Comparison of ENCODE assay signal across 10 cellular contexts in genomic region chr19:45630463-45630862, GRCh38. TPM values are rescaled to one million over a fixed set of nuclear protein-coding genes. Genes with fewer than 3 reads are reported as not detected.
DNase-seq lines count a peak whose midpoint lies in the region; ATAC-seq, FAIRE-seq and TF ChIP-seq lines count a peak whose summit lies in the region.
"Had no signal": no experiment of that assay in that cellular context is flagged by ENCODE, and none has a peak within 500 bp of the region (broad histone marks: within the 10 kb centered on the region; RNA-seq: fewer than 3 reads in every experiment).

No MANE protein-coding gene starts in this region.

- POLR2A ChIA-PET in K562 (lab: Yijun Ruan, JAX): interaction anchor here (0.6 to 1.7 kb wide), 5 partner anchors 10 to 41 kb away, joined by 3 to 4 read pairs (median 3); no protein-coding TSS in a partner anchor

- no peak overlapping the region for H3K9ac ChIP-seq in K562 (ENCODE audit: insufficient read depth in 1 of 2, low read depth in 2 of 2, low read length in 2 of 2)

- H3K4me1 ChIP-seq in K562 (replicated peaks in 1 of 2; ENCODE audit: control insufficient read depth in 2 of 2, insufficient read depth in 2 of 2, low read length in 2 of 2) (peaks cover 7 to 18% of the 10 kb centered on the region in 2 experiments), osteoblast (ENCODE audit: insufficient read depth, low read length) (peaks cover 15% of the 10 kb centered on the region)

- no peak overlapping the region for H3K4me3 ChIP-seq in K562
- H3K4me3 ChIP-seq in osteoblast (ENCODE audit: insufficient read depth, low read length): no peak overlapping the region

- no peak overlapping the region for H3K27ac ChIP-seq in K562 (ENCODE audit: extremely low read depth, low read depth, low read length)
- H3K27ac ChIP-seq in osteoblast (ENCODE audit: low read depth, low read length): peak overlapping the region; percentile 72
- H3K27ac ChIP-seq: HL-60 had no signal

- DNase-seq in activated CD4-positive, CD25-positive, alpha-beta regulatory T cell (lab: John Stamatoyannopoulos, UW): no peak
- peak; percentile 80 for DNase-seq in LHCN-M2 (ENCODE audit: low read depth)
- no peak for DNase-seq in K562 (ENCODE audit: extremely low read depth in 1 of 4, low spot score in 3 of 4)
- DNase-seq in osteoblast (ENCODE audit: insufficient read length, low spot score, missing footprints): peak; percentile 98
- no peak for DNase-seq in DMS114 treated with DMSO at 0.1 percent for 48 hours (lab: John Stamatoyannopoulos, UW; ENCODE audit: unreplicated experiment)
- no peak for DNase-seq in Kasumi-1 (lab: John Stamatoyannopoulos, UW)
- DNase-seq: activated naive CD8-positive, alpha-beta T cell treated with anti-CD3 and anti-CD28 coated beads, Interleukin-2, amount 10 ng/mL, durations not matched to agents 7 days and 5 days had no signal

- H3K9me3 ChIP-seq in K562 (replicated peaks; ENCODE audit: control insufficient read depth, insufficient read depth, low read depth, low read length) (no peaks in the 10 kb centered on the region), osteoblast (ENCODE audit: low read depth, low read length) (no peaks in the 10 kb centered on the region)

- intact Hi-C loops in K562 (cut with micrococcal nuclease): no loop called here

- H3K9me1 ChIP-seq in K562 (ENCODE audit: control insufficient read depth, insufficient read depth, low read length): no peaks in the 10 kb centered on the region

- FAIRE-seq in K562 (lab: Jason Lieb, UNC): no peak

- H4K20me1 ChIP-seq in K562 (replicated peaks; ENCODE audit: control insufficient read depth, insufficient read depth, low read length) (no peaks in the 10 kb centered on the region; the same call in 1 of the 2 replicates), osteoblast (ENCODE audit: insufficient read depth, low read length) (peaks cover 3% of the 10 kb centered on the region)

- ATAC-seq in activated CD4-positive, CD25-positive, alpha-beta regulatory T cell treated with anti-CD3 and anti-CD28 coated beads, Interleukin-2, amount 50 U/mL, for 24 hours: peak; percentile 96 to 98
- ATAC-seq in K562: no peak
- ATAC-seq in GM18870 (IDR thresholded peaks at IDR 0.05; ENCODE audit: unreplicated experiment): no peak

- H3K79me2 ChIP-seq in K562 (ENCODE audit: control insufficient read depth, insufficient read depth, low read length) (no peaks in the 10 kb centered on the region), osteoblast (ENCODE audit: insufficient read depth, low read length) (no peaks in the 10 kb centered on the region)

- TF ChIP-seq POLR2A in K562 (conservative IDR thresholded peaks at IDR 0.05): no peak

- WGBS in K562 (ENCODE audit: insufficient coverage, low coverage, missing lambda C conversion rate): 71% methylated on average over 1 of the region's 2 CpGs

- H3K27me3 ChIP-seq in K562 (ENCODE audit: control insufficient read depth in 2 of 2, insufficient read depth in 2 of 2, low read length in 2 of 2): no peaks in the 10 kb centered on the region; a peak in 1 of 5 replicates
- H3K27me3 ChIP-seq in osteoblast (ENCODE audit: insufficient read depth, low read length): no peaks in the 10 kb centered on the region

- in situ Hi-C loops in K562 (cut with MboI): no loop called here

- CTCF ChIA-PET in K562 (lab: Yijun Ruan, JAX; ENCODE audit: low intra/inter-chr PET ratio): no interaction called here

- TF ChIP-seq CTCF in K562 (IDR thresholded peaks at IDR 0.05 in 2 of 3, conservative IDR thresholded peaks at IDR 0.05 in 1 of 3; ENCODE audit: insufficient read depth in 2 of 3, low read depth in 1 of 3, low read length in 3 of 3) (no peak), osteoblast (IDR thresholded peaks at IDR 0.05; ENCODE audit: extremely low read depth, low read depth, low read length) (no peak)

- TF ChIP-seq RAD21 in K562 (CRISPR knock-in tag; conservative IDR thresholded peaks at IDR 0.05 in 1 of 2, IDR thresholded peaks at IDR 0.05 in 1 of 2): no peak

- H2AFZ ChIP-seq in K562 (ENCODE audit: low read depth, low read length) (no peak overlapping the region), osteoblast (ENCODE audit: low read length) (no peak overlapping the region)

- peaks cover 41% of the 10 kb centered on the region; the same call in 2 of the 3 replicates for H3K36me3 ChIP-seq in K562 (ENCODE audit: control insufficient read depth, insufficient read depth, low read length)
- H3K36me3 ChIP-seq in osteoblast (ENCODE audit: insufficient read depth, low read length): peaks cover 27% of the 10 kb centered on the region

- H3K4me2 ChIP-seq in K562 (ENCODE audit: insufficient read depth, low read length) (no peak overlapping the region), osteoblast (ENCODE audit: insufficient read depth, low read length) (peak overlapping the region; percentile 24)

- no peak for TF ChIP-seq EP300 in K562 (IDR thresholded peaks at IDR 0.05; ENCODE audit: low read length)

- BruUV-seq in K562 (replicated peaks; lab: Mats Ljungman, UMichigan): no TSS peak

RNA-seq across cellular contexts. Expression of gene EML2, which starts 8.7 kb away (rescaled TPM):
- total RNA-seq in LHCN-M2 (2014; rRNA removed): 17.8 and 20.1 TPM in 2 replicates
- polyA plus RNA-seq in LHCN-M2 (2012): 16.8 TPM
- total RNA-seq in K562 (2011; cell fraction: chromatin; rRNA removed; ENCODE audit: low replicate concordance): 111 and 247 TPM in 2 replicates
- total RNA-seq in K562 (2011; cell fraction: nucleolus; rRNA removed): 153 and 167 TPM in 2 replicates
- 116 and 121 TPM in 2 replicates for total RNA-seq in K562 (2011; cell fraction: nucleoplasm; rRNA removed)
- total RNA-seq in K562 (2014; rRNA removed): 38.8 and 45.0 TPM in 2 replicates
- total RNA-seq in K562 (2014; rRNA removed; fragmentation: Illumina TruSeq; extraction: Trizol): 13.0 and 16.7 TPM in 2 replicates
- 19.6 and 21.6 TPM in 2 replicates for total RNA-seq in K562 (2015; rRNA removed; fragmentation: Illumina TruSeq; extraction: Trizol)
- total RNA-seq in K562 (2021): 56.3 and 69.6 TPM in 2 replicates
- polyA plus RNA-seq in K562 (2011; rRNA removed): 24.8 and 42.3 TPM in 2 replicates
- polyA plus RNA-seq in K562 (2011; cell fraction: cytosol; rRNA removed): 33.6 and 35.3 TPM in 2 replicates
- polyA plus RNA-seq in K562 (2011; cell fraction: nucleus; rRNA removed): 183 and 277 TPM in 2 replicates
- 52.0 and 83.3 TPM in 2 replicates for polyA plus RNA-seq in K562 (2012)
- 30.7 and 40.9 TPM in 2 replicates for polyA plus RNA-seq in K562 (2014; fragmentation: Illumina TruSeq; extraction: Trizol)
- polyA plus RNA-seq in K562 (2014; fragmentation: Nextera tagmentation; extraction: Ambion mirVana): 1 to 10 TPM; 2.6 to 2.7 TPM
- 50.9 and 53.9 TPM in 2 replicates for polyA plus RNA-seq in K562 (2014; rRNA removed)
- 17.6 and 20.1 TPM in 2 replicates for polyA minus RNA-seq in K562 (2011; rRNA and poly(A)+ RNA removed)
- polyA minus RNA-seq in K562 (2011; cell fraction: cytosol; rRNA and poly(A)+ RNA removed): 23.7 and 26.5 TPM in 2 replicates
- 41.0 and 43.9 TPM in 2 replicates for polyA minus RNA-seq in K562 (2011; cell fraction: nucleus; rRNA and poly(A)+ RNA removed)
- total RNA-seq in osteoblast: 10.1 and 11.8 TPM in 2 replicates

RNA-seq across cellular contexts. Expression of gene GPR4, which starts 28.5 kb away (rescaled TPM):
- total RNA-seq in LHCN-M2 (2014; rRNA removed) (not detected in 2 replicates), K562 (2014; rRNA removed) (not detected in 2 replicates), K562 (2014; rRNA removed; fragmentation: Illumina TruSeq; extraction: Trizol) (not detected in 2 replicates), K562 (2015; rRNA removed; fragmentation: Illumina TruSeq; extraction: Trizol) (not detected in 2 replicates), K562 (2021) (0.07 and 0.09 TPM in 2 replicates), osteoblast (not detected in 2 replicates)
- polyA plus RNA-seq in LHCN-M2 (2012): not detected
- 0.12 TPM in 2 replicates for total RNA-seq in K562 (2011; cell fraction: chromatin; rRNA removed; ENCODE audit: low replicate concordance)
- total RNA-seq in K562 (2011; cell fraction: nucleolus; rRNA removed): not detected in 2 replicates
- not detected in 2 replicates for total RNA-seq in K562 (2011; cell fraction: nucleoplasm; rRNA removed)
- polyA plus RNA-seq in K562 (2011; rRNA removed) (0.03 TPM in 1 of 2 replicates, not detected in the other), K562 (2014; fragmentation: Illumina TruSeq; extraction: Trizol) (0.04 and 0.12 TPM in 2 replicates), K562 (2014; fragmentation: Nextera tagmentation; extraction: Ambion mirVana) (not detected), K562 (2014; rRNA removed) (0.03 TPM in 1 of 2 replicates, not detected in the other)
- polyA plus RNA-seq in K562 (2011; cell fraction: cytosol; rRNA removed): 0.03 TPM in 1 of 2 replicates, not detected in the other
- 0.06 TPM in 2 replicates for polyA plus RNA-seq in K562 (2011; cell fraction: nucleus; rRNA removed)
- 0.16 and 0.21 TPM in 2 replicates for polyA plus RNA-seq in K562 (2012)
- polyA minus RNA-seq in K562 (2011; rRNA and poly(A)+ RNA removed): not detected in 2 replicates
- polyA minus RNA-seq in K562 (2011; cell fraction: cytosol; rRNA and poly(A)+ RNA removed): not detected in 2 replicates
- polyA minus RNA-seq in K562 (2011; cell fraction: nucleus; rRNA and poly(A)+ RNA removed): 0.13 TPM in 1 of 2 replicates, not detected in the other
- total RNA-seq: activated naive CD8-positive, alpha-beta T cell treated with anti-CD3 and anti-CD28 coated beads, Interleukin-2, amount 10 ng/mL, durations not matched to agents 7 days and 5 days had no signal

RNA-seq across cellular contexts. Expression of gene GIPR, which starts 37.6 kb away (rescaled TPM):
- total RNA-seq in LHCN-M2 (2014; rRNA removed) (not detected in 2 replicates), K562 (2014; rRNA removed) (12.7 and 14.9 TPM in 2 replicates), K562 (2014; rRNA removed; fragmentation: Illumina TruSeq; extraction: Trizol) (13.4 and 13.6 TPM in 2 replicates), K562 (2015; rRNA removed; fragmentation: Illumina TruSeq; extraction: Trizol) (19.6 and 19.8 TPM in 2 replicates), K562 (2021) (21.7 and 24.4 TPM in 2 replicates), osteoblast (under 0.01 and 0.88 TPM in 2 replicates)
- 0.44 TPM for polyA plus RNA-seq in LHCN-M2 (2012)
- 167 and 311 TPM in 2 replicates for total RNA-seq in K562 (2011; cell fraction: chromatin; rRNA removed; ENCODE audit: low replicate concordance)
- 156 and 157 TPM in 2 replicates for total RNA-seq in K562 (2011; cell fraction: nucleolus; rRNA removed)
- total RNA-seq in K562 (2011; cell fraction: nucleoplasm; rRNA removed): 157 and 215 TPM in 2 replicates
- polyA plus RNA-seq in K562 (2011; rRNA removed) (10.7 and 14.0 TPM in 2 replicates), K562 (2014; fragmentation: Illumina TruSeq; extraction: Trizol) (12.7 and 16.9 TPM in 2 replicates), K562 (2014; fragmentation: Nextera tagmentation; extraction: Ambion mirVana) (1 to 10 TPM; 2.2 to 2.5 TPM), K562 (2014; rRNA removed) (26.3 and 26.8 TPM in 2 replicates)
- 5.8 and 6.6 TPM in 2 replicates for polyA plus RNA-seq in K562 (2011; cell fraction: cytosol; rRNA removed)
- polyA plus RNA-seq in K562 (2011; cell fraction: nucleus; rRNA removed): 109 and 181 TPM in 2 replicates
- 31.1 and 55.4 TPM in 2 replicates for polyA plus RNA-seq in K562 (2012)
- polyA minus RNA-seq in K562 (2011; rRNA and poly(A)+ RNA removed): 13.2 and 19.1 TPM in 2 replicates
- 7.3 and 11.5 TPM in 2 replicates for polyA minus RNA-seq in K562 (2011; cell fraction: cytosol; rRNA and poly(A)+ RNA removed)
- polyA minus RNA-seq in K562 (2011; cell fraction: nucleus; rRNA and poly(A)+ RNA removed): 49.4 and 54.7 TPM in 2 replicates

RNA-seq across cellular contexts. Expression of gene OPA3, which starts 45.9 kb away (rescaled TPM):
- 13.7 and 18.2 TPM in 2 replicates for total RNA-seq in LHCN-M2 (2014; rRNA removed)
- polyA plus RNA-seq in LHCN-M2 (2012): 8.5 TPM
- total RNA-seq in K562 (2011; cell fraction: chromatin; rRNA removed; ENCODE audit: low replicate concordance): 15.8 and 30.8 TPM in 2 replicates
- 9.5 TPM in 2 replicates for total RNA-seq in K562 (2011; cell fraction: nucleolus; rRNA removed)
- 10.4 and 11.7 TPM in 2 replicates for total RNA-seq in K562 (2011; cell fraction: nucleoplasm; rRNA removed)
- 5.5 and 7.7 TPM in 2 replicates for total RNA-seq in K562 (2014; rRNA removed)
- total RNA-seq in K562 (2014; rRNA removed; fragmentation: Illumina TruSeq; extraction: Trizol): 8.4 and 9.0 TPM in 2 replicates
- total RNA-seq in K562 (2015; rRNA removed; fragmentation: Illumina TruSeq; extraction: Trizol): 12.2 and 12.9 TPM in 2 replicates
- total RNA-seq in K562 (2021): 16.8 and 18.8 TPM in 2 replicates
- polyA plus RNA-seq in K562 (2011; rRNA removed): 14.2 and 16.4 TPM in 2 replicates
- 23.7 and 30.7 TPM in 2 replicates for polyA plus RNA-seq in K562 (2011; cell fraction: cytosol; rRNA removed)
- 6.1 and 6.4 TPM in 2 replicates for polyA plus RNA-seq in K562 (2011; cell fraction: nucleus; rRNA removed)
- 10.3 and 11.1 TPM in 2 replicates for polyA plus RNA-seq in K562 (2012)
- polyA plus RNA-seq in K562 (2014; fragmentation: Illumina TruSeq; extraction: Trizol): 10.6 and 12.6 TPM in 2 replicates
- 1 to 10 TPM; 1.4 to 2.1 TPM for polyA plus RNA-seq in K562 (2014; fragmentation: Nextera tagmentation; extraction: Ambion mirVana)
- 7.0 and 9.3 TPM in 2 replicates for polyA plus RNA-seq in K562 (2014; rRNA removed)
- polyA minus RNA-seq in K562 (2011; rRNA and poly(A)+ RNA removed): 11.1 and 13.0 TPM in 2 replicates
- 7.8 and 9.7 TPM in 2 replicates for polyA minus RNA-seq in K562 (2011; cell fraction: cytosol; rRNA and poly(A)+ RNA removed)
- 2.0 and 2.2 TPM in 2 replicates for polyA minus RNA-seq in K562 (2011; cell fraction: nucleus; rRNA and poly(A)+ RNA removed)
- 7.1 and 7.6 TPM in 2 replicates for total RNA-seq in osteoblast

Comparison
In these comparisons a context has a peak if more than half of its experiments do, and no peak if none do; other contexts are left out.
1. ATAC-seq: peak in activated CD4-positive, CD25-positive, alpha-beta regulatory T cell treated with anti-CD3 and anti-CD28 coated beads, Interleukin-2, amount 50 U/mL, for 24 hours (2 of 2); none in K562 (single experiment) and GM18870 (single experiment).
2. DNase-seq: peak in LHCN-M2 (single experiment) and osteoblast (single experiment); none in activated CD4-positive, CD25-positive, alpha-beta regulatory T cell (0 of 4), K562 (0 of 4), DMS114 treated with DMSO at 0.1 percent for 48 hours (single experiment) and Kasumi-1 (0 of 2).